Comparison of ENCODE assay signal across 32 cellular contexts in the genomic region with DNA sequence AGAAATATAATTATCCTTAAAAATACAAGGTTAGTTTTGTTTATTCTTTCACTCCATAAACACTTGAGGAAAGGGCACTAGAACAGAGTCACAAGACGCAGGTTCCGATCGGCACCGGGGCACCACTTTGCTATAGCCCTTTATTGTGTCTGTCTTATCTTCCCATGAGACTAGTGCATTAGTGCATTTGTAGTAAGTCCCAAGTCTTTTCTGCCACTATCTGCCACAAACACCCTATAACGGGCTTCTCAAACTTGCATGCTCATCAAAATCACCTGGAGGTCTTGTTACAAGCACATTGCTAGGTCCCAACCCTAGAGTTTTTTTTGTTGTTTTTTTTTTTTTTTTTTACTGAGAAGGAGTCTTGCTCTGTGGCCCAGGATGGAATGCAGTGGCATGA.
DNase-seq lines count a peak whose midpoint lies in the region; ATAC-seq, FAIRE-seq and TF ChIP-seq lines count a peak whose summit lies in the region.
"Had no signal": no experiment of that assay in that cellular context is flagged by ENCODE, and none has a peak within 500 bp of the region (broad histone marks: within the 10 kb centered on the region; RNA-seq: fewer than 3 reads in every experiment).

No MANE protein-coding gene starts in this region.

- H3K4me1 Mint-ChIP-seq in nephron progenitor cell, result peaks cover 78% of the 10 kb centered on the region

- H3K9me3 ChIP-seq in left ventricle myocardium inferior (replicated peaks) (no peaks in the 10 kb centered on the region), K562 (replicated peaks; ENCODE audit: control insufficient read depth, insufficient read depth, low read depth, low read length) (no peaks in the 10 kb centered on the region), upper lobe of right lung (no peaks in the 10 kb centered on the region)
- H3K9me3 ChIP-seq: BLaER1 treated with 17β-estradiol and CSF1 and Interleukin-3, amounts not matched to agents 10 nM and 100 nM; psoas muscle; suprapubic skin; vagina had no signal

- no peak for TF ChIP-seq POLR2A in K562 (conservative IDR thresholded peaks at IDR 0.05)

- peak overlapping the region; percentile 92 for H3K27ac Mint-ChIP-seq in nephron progenitor cell
- H3K27ac Mint-ChIP-seq: activated CD8-positive, alpha-beta memory T cell treated with anti-CD3 and anti-CD28 coated beads, Interleukin-2, amount 10 ng/mL, durations not matched to agents 7 days and 5 days; activated naive CD4-positive, alpha-beta T cell treated with anti-CD3 and anti-CD28 coated beads, Interleukin-2, amount 50 U/mL, for 72 hours; activated T-cell treated with anti-CD3 and anti-CD28 coated beads, Interleukin-2, amount 50 U/mL, for 72 hours; HFFc6 had no signal

- peak; percentile 79 for FAIRE-seq in K562 (lab: Jason Lieb, UNC)
- FAIRE-seq: D721Med, GM19239 had no signal

- no peaks in the 10 kb centered on the region for H3K36me3 ChIP-seq in left ventricle myocardium inferior
- no peaks in the 10 kb centered on the region for H3K36me3 ChIP-seq in K562 (ENCODE audit: control insufficient read depth, insufficient read depth, low read length)
- H3K36me3 ChIP-seq in upper lobe of right lung, result no peaks in the 10 kb centered on the region
- H3K36me3 ChIP-seq: BLaER1 treated with 17β-estradiol and CSF1 and Interleukin-3, amounts not matched to agents 10 nM and 100 nM; suprapubic skin; vagina had no signal

- in situ Hi-C loops in K562 (cut with MboI), result no loop called here

- H3K4me1 ChIP-seq in left ventricle myocardium inferior (peaks cover 24% of the 10 kb centered on the region), K562 (replicated peaks in 1 of 2; ENCODE audit: control insufficient read depth in 2 of 2, insufficient read depth in 2 of 2, low read length in 2 of 2) (peaks cover 6 to 15% of the 10 kb centered on the region in 2 experiments; a peak in 3 of 5 replicates), upper lobe of right lung (peaks cover 9% of the 10 kb centered on the region)
- H3K4me1 ChIP-seq: BLaER1 treated with 17β-estradiol and CSF1 and Interleukin-3, amounts not matched to agents 10 nM and 100 nM had no signal

- H3K9me3 Mint-ChIP-seq in nephron progenitor cell, result no peaks in the 10 kb centered on the region
- H3K9me3 Mint-ChIP-seq: activated naive CD4-positive, alpha-beta T cell treated with anti-CD3 and anti-CD28 coated beads, Interleukin-2, amount 50 U/mL, for 72 hours; activated T-cell treated with anti-CD3 and anti-CD28 coated beads, Interleukin-2, amount 50 U/mL, for 72 hours; HFFc6 had no signal

- peak overlapping the region; percentile 64 for H2AFZ ChIP-seq in K562 (ENCODE audit: low read depth, low read length)
- H2AFZ ChIP-seq: PC-9 had no signal

- POLR2A ChIA-PET in K562 (lab: Yijun Ruan, JAX), result no interaction called here

- peak overlapping the region; percentile 21 for H3K27ac ChIP-seq in left ventricle myocardium inferior (replicated peaks)
- H3K27ac ChIP-seq in K562 (ENCODE audit: extremely low read depth, low read depth, low read length), result peak overlapping the region; percentile 41; the same call in 2 of the 3 replicates
- no peak overlapping the region for H3K27ac ChIP-seq in upper lobe of right lung
- H3K27ac ChIP-seq: BLaER1 treated with 17β-estradiol and CSF1 and Interleukin-3, amounts not matched to agents 10 nM and 100 nM; PC-9; psoas muscle; skin epidermis; suprapubic skin; vagina had no signal

- peak overlapping the region in 1 of 2 experiments; percentile 28; a peak in 1 of 4 replicates for H3K9ac ChIP-seq in K562 (ENCODE audit: insufficient read depth in 1 of 2, low read depth in 2 of 2, low read length in 2 of 2)
- H3K9ac ChIP-seq: BLaER1 treated with 17β-estradiol and CSF1 and Interleukin-3, amounts not matched to agents 10 nM and 100 nM had no signal

- DNase-seq in left ventricle myocardium inferior (no peak), left cardiac atrium (no peak), K562 (ENCODE audit: extremely low read depth in 1 of 4, low spot score in 3 of 4) (peak; percentile 14 to 63 (median 35)), nephron progenitor cell (no peak), upper lobe of right lung (no peak)
- DNase-seq in activated effector memory CD4-positive, alpha-beta T cell treated with anti-CD3 and anti-CD28 coated beads, Interleukin-2, amount 50 U/mL, for 16 hours, result no peak
- DNase-seq: ACHN; activated CD4-positive, alpha-beta T cell treated with anti-CD3 and anti-CD28 coated beads, Interleukin-2, amount 50 U/mL, for 1 hour; activated CD8-positive, alpha-beta memory T cell treated with anti-CD3 and anti-CD28 coated beads, Interleukin-2, amount 10 ng/mL, durations not matched to agents 7 days and 5 days; activated T-cell treated with anti-CD3 and anti-CD28 coated beads, Interleukin-2, amount 50 U/mL, for 72 hours; EL; HFFc6; KBM-7; left colon; NCI-H1436; NCI-H2171 treated with DMSO at 0.1 percent for 48 hours; NCI-H524 treated with DMSO at 0.1 percent for 48 hours; NK-92 treated with Interleukin-12 subunit alpha and Interleukin-12 subunit beta, amount 100 ng/mL, for 24 hours; PC-9; psoas muscle; SHP77; stimulated activated CD4-positive, alpha-beta T cell treated with anti-CD3 and anti-CD28 coated beads, Interleukin-1b, Interleukin-23, amount 100 ng/mL, for 48 hours; T-helper 9 cell had no signal

- no peaks in the 10 kb centered on the region for H3K27me3 ChIP-seq in left ventricle myocardium inferior (ENCODE audit: low read depth)
- H3K27me3 ChIP-seq in K562 (ENCODE audit: control insufficient read depth in 2 of 2, insufficient read depth in 2 of 2, low read length in 2 of 2), result no peaks in the 10 kb centered on the region
- H3K27me3 ChIP-seq in upper lobe of right lung, result no peaks in the 10 kb centered on the region
- H3K27me3 ChIP-seq: BLaER1 treated with 17β-estradiol and CSF1 and Interleukin-3, amounts not matched to agents 10 nM and 100 nM; suprapubic skin; vagina had no signal

- TF ChIP-seq CTCF in left ventricle myocardium inferior (IDR thresholded peaks at IDR 0.05; ENCODE audit: borderline replicate concordance) (no peak), K562 (IDR thresholded peaks at IDR 0.05 in 2 of 3, conservative IDR thresholded peaks at IDR 0.05 in 1 of 3; ENCODE audit: insufficient read depth in 2 of 3, low read depth in 1 of 3, low read length in 3 of 3) (no peak), nephron progenitor cell (IDR thresholded peaks at IDR 0.05) (no peak), upper lobe of right lung (IDR thresholded peaks at IDR 0.05) (no peak)

- H3K9me1 ChIP-seq in K562 (ENCODE audit: control insufficient read depth, insufficient read depth, low read length), result no peaks in the 10 kb centered on the region

- intact Hi-C loops in left ventricle myocardium inferior (cut with micrococcal nuclease), result no loop called here
- intact Hi-C loops in left cardiac atrium (cut with DNase I), result no loop called here
- intact Hi-C loops in K562 (cut with micrococcal nuclease), result no loop called here
- intact Hi-C loops in upper lobe of right lung (cut with DNase I), result no loop called here

- BruUV-seq in K562 (replicated peaks; lab: Mats Ljungman, UMichigan), result no TSS peak

- H3K4me2 ChIP-seq in K562 (ENCODE audit: insufficient read depth, low read length), result peak overlapping the region; percentile 38; the same call in 1 of the 2 replicates
- H3K4me2 ChIP-seq: BLaER1 treated with 17β-estradiol and CSF1 and Interleukin-3, amounts not matched to agents 10 nM and 100 nM; PC-9 had no signal

- no peaks in the 10 kb centered on the region for H3K79me2 ChIP-seq in K562 (ENCODE audit: control insufficient read depth, insufficient read depth, low read length)

- ATAC-seq in left cardiac atrium (no peak), K562 (peak; percentile 77), upper lobe of right lung (peak; percentile 30), GM18498 (IDR thresholded peaks at IDR 0.05; ENCODE audit: unreplicated experiment) (no peak), HG02852 (IDR thresholded peaks at IDR 0.05; ENCODE audit: unreplicated experiment) (no peak)
- ATAC-seq: activated CD8-positive, alpha-beta memory T cell treated with anti-CD3 and anti-CD28 coated beads, Interleukin-2, amount 10 ng/mL, durations not matched to agents 7 days and 5 days; activated naive CD4-positive, alpha-beta T cell treated with anti-CD3 and anti-CD28 coated beads, Interleukin-2, amount 50 U/mL, for 72 hours; activated T-cell treated with anti-CD3 and anti-CD28 coated beads, Interleukin-2, amount 50 U/mL, for 72 hours; left colon had no signal

- peak; percentile 58; the same call in 1 of the 2 replicates for TF ChIP-seq EP300 in K562 (IDR thresholded peaks at IDR 0.05; ENCODE audit: low read length)

- no peak overlapping the region for H3K4me3 ChIP-seq in left ventricle myocardium inferior
- no peak overlapping the region for H3K4me3 ChIP-seq in K562
- H3K4me3 ChIP-seq in upper lobe of right lung, result no peak overlapping the region
- H3K4me3 ChIP-seq: BLaER1 treated with 17β-estradiol and CSF1 and Interleukin-3, amounts not matched to agents 10 nM and 100 nM; PC-9; psoas muscle; skin epidermis; suprapubic skin; vagina had no signal

- no peak overlapping the region for H3K4me3 Mint-ChIP-seq in nephron progenitor cell
- H3K4me3 Mint-ChIP-seq: activated CD8-positive, alpha-beta memory T cell treated with anti-CD3 and anti-CD28 coated beads, Interleukin-2, amount 10 ng/mL, durations not matched to agents 7 days and 5 days; activated T-cell treated with anti-CD3 and anti-CD28 coated beads, Interleukin-2, amount 50 U/mL, for 72 hours; HFFc6 had no signal

- CTCF ChIA-PET in K562 (lab: Yijun Ruan, JAX; ENCODE audit: low intra/inter-chr PET ratio), result no interaction called here

- H3K27me3 Mint-ChIP-seq in nephron progenitor cell (ENCODE audit: low read depth, poor library complexity), result peaks cover 4% of the 10 kb centered on the region

- WGBS in K562 (ENCODE audit: insufficient coverage, low coverage, missing lambda C conversion rate), result 2% methylated on average over 5 of the region's 5 CpGs

- H4K20me1 ChIP-seq in K562 (replicated peaks; ENCODE audit: control insufficient read depth, insufficient read depth, low read length), result no peaks in the 10 kb centered on the region
- H4K20me1 ChIP-seq: BLaER1 treated with 17β-estradiol and CSF1 and Interleukin-3, amounts not matched to agents 10 nM and 100 nM had no signal

- no peak for TF ChIP-seq RAD21 in K562 (CRISPR knock-in tag; conservative IDR thresholded peaks at IDR 0.05 in 1 of 2, IDR thresholded peaks at IDR 0.05 in 1 of 2)

- H3K36me3 Mint-ChIP-seq in nephron progenitor cell (ENCODE audit: low read depth), result peaks cover under 1% of the 10 kb centered on the region

TF ChIP-seq in K562, 482 proteins besides CTCF, POLR2A, EP300 and RAD21 (continues in another document):
- no peak for TF ChIP-seq PHTF2 (CRISPR knock-in tag; IDR thresholded peaks at IDR 0.05)
- no peak for TF ChIP-seq KDM2B (CRISPR knock-in tag; IDR thresholded peaks at IDR 0.05)
- no peak for TF ChIP-seq PCBP2 (IDR thresholded peaks at IDR 0.05; ENCODE audit: low read depth, low read length, poor library complexity, severe bottlenecking)

Comparison
In these comparisons a context has a peak if more than half of its experiments do, and no peak if none do; other contexts are left out.
1. DNase-seq: peak in K562 (4 of 4); none in left ventricle myocardium inferior (single experiment), left cardiac atrium (single experiment), nephron progenitor cell (single experiment), upper lobe of right lung (single experiment) and activated effector memory CD4-positive, alpha-beta T cell treated with anti-CD3 and anti-CD28 coated beads, Interleukin-2, amount 50 U/mL, for 16 hours (single experiment).
2. ATAC-seq: peak in K562 (single experiment) and upper lobe of right lung (single experiment); none in left cardiac atrium (0 of 2), GM18498 (single experiment) and HG02852 (single experiment).